17 cellular contexts compared by ENCODE assay signal in the genomic region with DNA sequence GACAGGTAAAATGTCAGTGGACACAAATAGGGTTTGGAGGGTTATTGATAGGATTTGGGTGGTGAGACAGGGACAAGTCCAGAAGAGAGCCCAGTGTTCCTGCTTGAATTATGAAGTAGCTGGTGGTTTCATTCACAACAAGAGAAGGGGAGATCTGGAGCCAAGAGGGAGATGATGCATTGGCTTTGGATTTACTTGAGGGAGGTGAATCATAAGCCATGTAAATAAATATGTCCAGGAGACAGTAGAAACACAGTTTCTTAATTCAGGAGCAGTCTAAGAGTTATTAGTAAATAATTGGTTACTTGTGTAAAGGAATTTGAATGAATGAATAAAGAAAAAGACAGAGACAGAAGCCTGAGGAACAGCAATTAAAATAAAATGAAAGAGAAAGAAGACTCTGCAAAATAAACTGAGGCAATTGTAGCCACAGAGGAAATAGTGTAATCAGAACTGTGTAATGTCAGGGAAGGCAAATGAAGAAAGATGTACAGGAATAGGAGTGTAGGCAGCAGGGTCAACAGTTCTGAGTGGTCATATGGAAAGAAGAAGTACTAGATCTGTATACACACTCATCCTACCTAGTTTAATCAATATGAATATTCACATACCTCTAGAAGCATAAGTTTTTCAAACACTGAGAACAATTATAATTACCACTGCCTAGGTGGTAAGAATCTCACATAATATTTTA. TPM values are rescaled to one million over a fixed set of nuclear protein-coding genes. Genes with fewer than 3 reads are reported as not detected.
DNase-seq lines count a peak whose midpoint lies in the region; FAIRE-seq and TF ChIP-seq lines count a peak whose summit lies in the region.
"Had no signal": no experiment of that assay in that cellular context is flagged by ENCODE, and none has a peak within 500 bp of the region (broad histone marks: within the 10 kb centered on the region; RNA-seq: fewer than 3 reads in every experiment).

No MANE protein-coding gene starts in this region.

- H3K4me1 ChIP-seq in left ventricle myocardium inferior, result no peaks in the 10 kb centered on the region
- H3K4me1 ChIP-seq: uterus had no signal

- H3K27me3 ChIP-seq in left ventricle myocardium inferior (ENCODE audit: low read depth), result no peaks in the 10 kb centered on the region
- H3K27me3 ChIP-seq: hepatocyte, uterus had no signal

- no peaks in the 10 kb centered on the region for H3K9me3 ChIP-seq in left ventricle myocardium inferior (replicated peaks)
- H3K9me3 ChIP-seq: uterus had no signal

- TF ChIP-seq CTCF in AG10803 (conservative IDR thresholded peaks at IDR 0.05; ENCODE audit: low read length) (no peak), left ventricle myocardium inferior (IDR thresholded peaks at IDR 0.05; ENCODE audit: borderline replicate concordance) (no peak)

- H3K4me3 ChIP-seq in AG10803 (ENCODE audit: low read length) (no peak overlapping the region), left ventricle myocardium inferior (no peak overlapping the region)
- H3K4me3 ChIP-seq: hepatocyte, uterus had no signal

- intact Hi-C loops in left ventricle myocardium inferior (cut with micrococcal nuclease), result no loop called here

- no peaks in the 10 kb centered on the region for H3K36me3 ChIP-seq in left ventricle myocardium inferior
- H3K36me3 ChIP-seq: uterus had no signal

- no peak overlapping the region for H3K27ac ChIP-seq in left ventricle myocardium inferior (replicated peaks)
- H3K27ac ChIP-seq: hepatocyte, uterus had no signal

- peak; percentile 54 for DNase-seq in AG10803 (ENCODE audit: low read depth)
- DNase-seq in HT1080 (ENCODE audit: low read depth), result peak; percentile 50
- DNase-seq in amniotic epithelial cell (ENCODE audit: low read depth), result peak; percentile 84
- peak; percentile 50 for DNase-seq in kidney tubule cell (ENCODE audit: low spot score)
- DNase-seq in GM19239 (ENCODE audit: insufficient read length, low spot score), result no peak
- no peak for DNase-seq in left ventricle myocardium inferior
- DNase-seq in activated CD4-positive, alpha-beta T cell treated with anti-CD3 and anti-CD28 coated beads, Interleukin-2, amount 50 U/mL, for 4 hours, result no peak
- DNase-seq in midbrain (lab: John Stamatoyannopoulos, UW), result no peak
- DNase-seq: activated CD8-positive, alpha-beta memory T cell treated with anti-CD3 and anti-CD28 coated beads for 24 hours; activated naive CD8-positive, alpha-beta T cell treated with anti-CD3 and anti-CD28 coated beads, Interleukin-2, amount 10 ng/mL, durations not matched to agents 7 days and 5 days; NCI-H1105; right cardiac atrium; stimulated activated CD4-positive, alpha-beta T cell treated with anti-CD3 and anti-CD28 coated beads, Interleukin-2, amount 100 ng/mL, for 24 hours; uterus had no signal

- no peak for FAIRE-seq in GM19239 (lab: Jason Lieb, UNC)

RNA-seq across cellular contexts. Expression of gene CXCL8, which starts 50.2 kb away (rescaled TPM):
- total RNA-seq in HT1080 (2014; rRNA removed; shearing (Covaris generic)), result 9.4 and 12.9 TPM in 2 replicates
- 18.9 and 21.9 TPM in 2 replicates for polyA plus RNA-seq in HT1080 (2015; cell fraction: cytosol; rRNA removed)
- polyA plus RNA-seq in HT1080 (2015; cell fraction: nucleus; rRNA removed), result 19.1 and 25.1 TPM in 2 replicates
- 0.30 TPM for total RNA-seq in left ventricle myocardium inferior
- total RNA-seq: G401, WTC11 had no signal

Comparison
In these comparisons a context has a peak if more than half of its experiments do, and no peak if none do; other contexts are left out.
1. DNase-seq: peak in AG10803 (single experiment), HT1080 (single experiment), amniotic epithelial cell (single experiment) and kidney tubule cell (single experiment); none in GM19239 (single experiment), left ventricle myocardium inferior (single experiment), activated CD4-positive, alpha-beta T cell treated with anti-CD3 and anti-CD28 coated beads, Interleukin-2, amount 50 U/mL, for 4 hours (0 of 2) and midbrain (single experiment).